In genomic region chr2:181461056-181461630, GRCh38 we compare ENCODE assay signal across 10 cellular contexts. TPM values are rescaled to one million over a fixed set of nuclear protein-coding genes. Genes with fewer than 3 reads are reported as not detected.
DNase-seq lines count a peak whose midpoint lies in the region; ATAC-seq and TF ChIP-seq lines count a peak whose summit lies in the region.
"Had no signal": no experiment of that assay in that cellular context is flagged by ENCODE, and none has a peak within 500 bp of the region (broad histone marks: within the 10 kb centered on the region; RNA-seq: fewer than 3 reads in every experiment).

No MANE protein-coding gene starts in this region.

- H3K79me2 ChIP-seq in SU-DHL-6 (ENCODE audit: insufficient read depth, low read length): peaks cover 84% of the 10 kb centered on the region

- TF ChIP-seq CTCF in GM12864 (IDR thresholded peaks at IDR 0.05; ENCODE audit: low read depth, low read length, missing control alignments) (no peak), SU-DHL-6 (IDR thresholded peaks at IDR 0.05; ENCODE audit: insufficient read depth, low read length, poor library complexity, severe bottlenecking) (no peak), colonic mucosa (IDR thresholded peaks at IDR 0.05) (no peak), suprapubic skin (IDR thresholded peaks at IDR 0.05) (no peak)

- peak; percentile 15 for ATAC-seq in GM21381 (IDR thresholded peaks at IDR 0.05; ENCODE audit: unreplicated experiment)
- ATAC-seq in HG02623 (IDR thresholded peaks at IDR 0.05; ENCODE audit: unreplicated experiment): no peak

- H3K36me3 ChIP-seq in SU-DHL-6 (ENCODE audit: low read length): 0 out of 2 replicates have a peak, but pooled peaks cover 6% of the 10 kb centered on the region
- H3K36me3 ChIP-seq in colonic mucosa: no peaks in the 10 kb centered on the region
- H3K36me3 ChIP-seq in suprapubic skin: no peaks in the 10 kb centered on the region
- H3K36me3 ChIP-seq: prostate gland had no signal

- H4K20me1 ChIP-seq in SU-DHL-6 (ENCODE audit: low read depth, low read length): no peaks in the 10 kb centered on the region

- 86% methylated on average over 5 of the region's 5 CpGs for WGBS in suprapubic skin

- H3K4me2 ChIP-seq in SU-DHL-6 (ENCODE audit: low read depth, low read length, poor library complexity, severe bottlenecking): peak overlapping the region; percentile 93

- no peak for TF ChIP-seq POLR2A in suprapubic skin (IDR thresholded peaks at IDR 0.05)

- peak overlapping the region; percentile 87 for H3K4me3 ChIP-seq in GM12864 (ENCODE audit: low read depth, low read length)
- no peak overlapping the region for H3K4me3 ChIP-seq in SU-DHL-6 (ENCODE audit: insufficient read depth, low read length, poor library complexity, severe bottlenecking)
- H3K4me3 ChIP-seq in mononuclear cell (ENCODE audit: low read length): peak overlapping the region; percentile 33
- H3K4me3 ChIP-seq in colonic mucosa: no peak overlapping the region
- no peak overlapping the region for H3K4me3 ChIP-seq in suprapubic skin
- H3K4me3 ChIP-seq: prostate gland had no signal

- DNase-seq in GM12864 (ENCODE audit: low read depth) (peak; percentile 41), SW480 (ENCODE audit: low spot score) (no peak), colonic mucosa (no peak), suprapubic skin (ENCODE audit: low spot score in 2 of 2) (no peak)
- DNase-seq: SW 1271 had no signal

- peaks cover 9% of the 10 kb centered on the region; the same call in 1 of the 2 replicates for H3F3A ChIP-seq in SU-DHL-6 (ENCODE audit: insufficient read depth)

- H3K9me2 ChIP-seq in SU-DHL-6 (replicated peaks; ENCODE audit: insufficient read depth, low read length): no peaks in the 10 kb centered on the region

- H3K4me1 ChIP-seq in mononuclear cell (ENCODE audit: insufficient read depth, low read length): peaks cover 47% of the 10 kb centered on the region
- no peaks in the 10 kb centered on the region for H3K4me1 ChIP-seq in colonic mucosa
- peaks cover 29% of the 10 kb centered on the region for H3K4me1 ChIP-seq in suprapubic skin
- H3K4me1 ChIP-seq: prostate gland had no signal

- H3K9ac ChIP-seq in SU-DHL-6 (ENCODE audit: low read length) (no peak overlapping the region; the same call in 1 of the 2 replicates), colonic mucosa (ENCODE audit: low read depth in 2 of 2, low read length in 2 of 2) (no peak overlapping the region)

- H2AFZ ChIP-seq in SU-DHL-6 (ENCODE audit: low read depth, low read length, severe bottlenecking): no peak overlapping the region

- H3K27me3 ChIP-seq in SU-DHL-6 (ENCODE audit: low read length): no peaks in the 10 kb centered on the region
- no peaks in the 10 kb centered on the region for H3K27me3 ChIP-seq in mononuclear cell (ENCODE audit: insufficient read depth, low read length)
- H3K27me3 ChIP-seq in colonic mucosa: no peaks in the 10 kb centered on the region
- peaks cover 5% of the 10 kb centered on the region for H3K27me3 ChIP-seq in suprapubic skin

- no peak for TF ChIP-seq EP300 in suprapubic skin (IDR thresholded peaks at IDR 0.05)

- intact Hi-C loops in colonic mucosa (cut with DNase I): loop anchor here (10.0 kb wide), 1 partner anchor 356 kb away; no protein-coding TSS in a partner anchor

- no peak overlapping the region for H3K27ac ChIP-seq in SU-DHL-6 (ENCODE audit: low read depth, low read length)
- H3K27ac ChIP-seq in colonic mucosa: no peak overlapping the region
- no peak overlapping the region for H3K27ac ChIP-seq in suprapubic skin
- H3K27ac ChIP-seq: prostate gland had no signal

- H3K9me3 ChIP-seq in SU-DHL-6 (ENCODE audit: insufficient read depth, low read length) (no peaks in the 10 kb centered on the region), mononuclear cell (ENCODE audit: low read depth, low read length) (no peaks in the 10 kb centered on the region), colonic mucosa (no peaks in the 10 kb centered on the region), suprapubic skin (no peaks in the 10 kb centered on the region)
- H3K9me3 ChIP-seq: prostate gland had no signal

RNA-seq across cellular contexts. Expression of gene ITGA4, which starts 4.0 kb away (rescaled TPM):
- total RNA-seq in mononuclear cell (138 TPM), colonic mucosa (1 to 10 TPM; 4.1 to 6.7 TPM), suprapubic skin (10 to 100 TPM in 1 of 4 donors, 1 to 10 TPM in 1, under 1 TPM in 2; 0.68 to 14.1 (median 0.95) TPM)

Comparison
In these comparisons a context has a peak if more than half of its experiments do, and no peak if none do; other contexts are left out.
1. H3K4me3 ChIP-seq: peak in GM12864 (single experiment) and mononuclear cell (single experiment); none in SU-DHL-6 (single experiment), colonic mucosa (single experiment) and suprapubic skin (single experiment).